In the genomic region with DNA sequence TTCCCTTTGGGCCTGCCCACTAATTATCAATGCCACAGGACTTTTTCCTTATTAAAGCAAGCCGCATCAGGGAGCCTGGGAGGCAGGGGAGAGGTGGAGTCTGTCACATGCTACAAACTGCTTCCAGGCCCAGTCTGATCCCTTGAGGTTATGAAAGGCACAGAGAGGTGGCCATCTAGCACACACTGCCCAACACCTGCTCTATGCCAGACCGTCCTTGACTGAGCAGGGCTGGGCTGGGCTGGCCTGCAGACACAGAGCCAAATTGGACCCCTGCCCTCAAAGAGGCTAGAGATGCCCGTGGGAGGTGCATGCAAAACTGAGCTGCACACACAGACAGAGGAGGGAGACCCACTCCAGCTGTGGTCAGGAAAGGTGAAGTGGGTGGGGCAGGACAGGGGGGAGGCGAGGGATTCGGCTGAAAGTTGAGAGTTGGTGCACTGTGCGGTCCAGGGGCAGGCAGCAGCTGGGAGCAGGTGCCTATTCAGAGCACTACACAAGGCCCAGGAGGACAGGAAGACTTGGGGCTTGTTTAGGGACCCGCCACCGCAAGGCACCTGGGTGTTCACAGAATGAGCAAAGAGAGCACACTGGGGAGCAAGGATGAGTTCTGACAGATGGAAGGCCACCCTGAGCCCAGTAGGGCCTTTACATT, we compare ENCODE assay signal across 13 cellular contexts. TPM values are rescaled to one million over a fixed set of nuclear protein-coding genes. Genes with fewer than 3 reads are reported as not detected.
DNase-seq lines count a peak whose midpoint lies in the region; ATAC-seq and TF ChIP-seq lines count a peak whose summit lies in the region.
"Had no signal": no experiment of that assay in that cellular context is flagged by ENCODE, and none has a peak within 500 bp of the region (broad histone marks: within the 10 kb centered on the region; RNA-seq: fewer than 3 reads in every experiment).

No MANE protein-coding gene starts in this region.

- H3K27ac ChIP-seq in heart left ventricle (no peak overlapping the region), right atrium auricular region (no peak overlapping the region), heart right ventricle (no peak overlapping the region), upper lobe of left lung (no peak overlapping the region)
- H3K27ac ChIP-seq: SK-N-MC had no signal

- ATAC-seq in heart left ventricle: peak in 3 of 4 donors; percentile 36 to 63 (median 60)
- ATAC-seq in heart right ventricle: peak in 6 of 8 donors; percentile 19 to 79 (median 58)
- ATAC-seq in upper lobe of left lung (ENCODE audit: low FRiP score in 2 of 2): peak; percentile 19 to 20
- no peak for ATAC-seq in GM18868 (IDR thresholded peaks at IDR 0.05; ENCODE audit: unreplicated experiment)

- peak overlapping the region; percentile 94 for H3K27ac Mint-ChIP-seq in activated CD4-positive, alpha-beta T cell treated with anti-CD3 and anti-CD28 coated beads, Interleukin-2, amount 10 ng/mL, durations not matched to agents 7 days and 5 days

- DNase-seq in heart left ventricle: peak in 1 of 5 donors; percentile 45
- no peak for DNase-seq in right atrium auricular region (ENCODE audit: low spot score)
- DNase-seq in activated CD4-positive, alpha-beta T cell treated with anti-CD3 and anti-CD28 coated beads, Interleukin-2, amount 10 ng/mL, durations not matched to agents 7 days and 5 days: peak; percentile 39
- DNase-seq in heart right ventricle: no peak
- no peak for DNase-seq in upper lobe of left lung
- DNase-seq in RKO (ENCODE audit: low spot score): no peak
- DNase-seq: midbrain, NCI-H146, NCI-H226, small intestine had no signal

- H3K4me3 ChIP-seq in heart left ventricle (no peak overlapping the region), right atrium auricular region (no peak overlapping the region), heart right ventricle (no peak overlapping the region), upper lobe of left lung (no peak overlapping the region)
- H3K4me3 ChIP-seq: SK-N-MC had no signal

- H3K27me3 ChIP-seq in heart left ventricle: no peaks in the 10 kb centered on the region
- no peaks in the 10 kb centered on the region for H3K27me3 ChIP-seq in right atrium auricular region
- H3K27me3 ChIP-seq in heart right ventricle: no peaks in the 10 kb centered on the region
- no peaks in the 10 kb centered on the region for H3K27me3 ChIP-seq in upper lobe of left lung

- TF ChIP-seq CTCF in heart left ventricle (IDR thresholded peaks at IDR 0.05): no peak
- no peak for TF ChIP-seq CTCF in right atrium auricular region (IDR thresholded peaks at IDR 0.05)
- TF ChIP-seq CTCF in heart right ventricle (IDR thresholded peaks at IDR 0.05): no peak
- TF ChIP-seq CTCF in upper lobe of left lung (IDR thresholded peaks at IDR 0.05): no peak

- H3K36me3 ChIP-seq in heart left ventricle (no peaks in the 10 kb centered on the region), right atrium auricular region (no peaks in the 10 kb centered on the region), heart right ventricle (no peaks in the 10 kb centered on the region), upper lobe of left lung (no peaks in the 10 kb centered on the region)

- no peak overlapping the region for H3K4me3 Mint-ChIP-seq in activated CD4-positive, alpha-beta T cell treated with anti-CD3 and anti-CD28 coated beads, Interleukin-2, amount 10 ng/mL, durations not matched to agents 7 days and 5 days

- CTCF ChIA-PET in activated CD4-positive, alpha-beta T cell treated with anti-CD3 and anti-CD28 coated beads, Interleukin-2, amount 10 ng/mL, durations not matched to agents 7 days and 5 days (lab: Charles Lee): interaction anchor here (1.1 to 3.8 kb wide), 5 partner anchors 9 to 63 kb away, joined by 3 to 12 read pairs (median 3); no protein-coding TSS in a partner anchor

- POLR2A ChIA-PET in activated CD4-positive, alpha-beta T cell treated with anti-CD3 and anti-CD28 coated beads, Interleukin-2, amount 10 ng/mL, durations not matched to agents 7 days and 5 days (lab: Charles Lee): no interaction called here

- H3K4me1 ChIP-seq in heart left ventricle (no peaks in the 10 kb centered on the region), right atrium auricular region (no peaks in the 10 kb centered on the region), heart right ventricle (no peaks in the 10 kb centered on the region), upper lobe of left lung (no peaks in the 10 kb centered on the region)

- no peaks in the 10 kb centered on the region for H3K27me3 Mint-ChIP-seq in activated CD4-positive, alpha-beta T cell treated with anti-CD3 and anti-CD28 coated beads, Interleukin-2, amount 10 ng/mL, durations not matched to agents 7 days and 5 days

- no peak for TF ChIP-seq EP300 in upper lobe of left lung (IDR thresholded peaks at IDR 0.05)

- no peak for TF ChIP-seq POLR2A in heart left ventricle (IDR thresholded peaks at IDR 0.05)
- TF ChIP-seq POLR2A in upper lobe of left lung (IDR thresholded peaks at IDR 0.05): no peak

- WGBS in heart left ventricle, 4 donors: 67 to 79% (median 69%) methylated on average over 8 of the region's 8 CpGs
- WGBS in heart right ventricle, 2 donors: 65 to 67% methylated on average over 8 of the region's 8 CpGs
- 72 to 89% methylated on average over 8 of the region's 8 CpGs for WGBS in upper lobe of left lung, 2 donors

- peaks cover 66% of the 10 kb centered on the region for H3K4me1 Mint-ChIP-seq in activated CD4-positive, alpha-beta T cell treated with anti-CD3 and anti-CD28 coated beads, Interleukin-2, amount 10 ng/mL, durations not matched to agents 7 days and 5 days

- H3K36me3 Mint-ChIP-seq in activated CD4-positive, alpha-beta T cell treated with anti-CD3 and anti-CD28 coated beads, Interleukin-2, amount 10 ng/mL, durations not matched to agents 7 days and 5 days (ENCODE audit: low read depth): peaks cover 2% of the 10 kb centered on the region

- intact Hi-C loops in heart left ventricle (cut with DNase I): no loop called here
- intact Hi-C loops in heart right ventricle (cut with DNase I): no loop called here

- no peaks in the 10 kb centered on the region for H3K9me3 Mint-ChIP-seq in activated CD4-positive, alpha-beta T cell treated with anti-CD3 and anti-CD28 coated beads, Interleukin-2, amount 10 ng/mL, durations not matched to agents 7 days and 5 days

- no peaks in the 10 kb centered on the region for H3K9me3 ChIP-seq in heart left ventricle
- H3K9me3 ChIP-seq in right atrium auricular region: no peaks in the 10 kb centered on the region
- H3K9me3 ChIP-seq in heart right ventricle: no peaks in the 10 kb centered on the region
- H3K9me3 ChIP-seq in upper lobe of left lung: no peaks in the 10 kb centered on the region

RNA-seq across cellular contexts. Expression of a gene that starts 36.4 kb away (rescaled TPM):
- total RNA-seq in heart left ventricle (1 to 10 TPM in 8 of 9 donors, under 1 TPM in 1; 0.79 to 5.2 (median 2.6) TPM), right atrium auricular region (1 to 10 TPM; 1.3 to 1.7 TPM), heart right ventricle (1 to 10 TPM in 9 of 10 donors, under 1 TPM in 1; 0.42 to 5.9 (median 2.0) TPM), upper lobe of left lung (1 to 10 TPM; 3.5 to 7.4 (median 5.8) TPM)
- polyA plus RNA-seq in heart left ventricle (1 to 10 TPM; 1.6 to 1.9 TPM), heart right ventricle (1 to 10 TPM; 1.0 TPM)
- 100 to 1,000 TPM; 271 to 283 TPM for total RNA-seq in activated CD4-positive, alpha-beta T cell treated with anti-CD3 and anti-CD28 coated beads, Interleukin-2, amount 10 ng/mL, durations not matched to agents 7 days and 5 days
- total RNA-seq: HT1080 had no signal

Comparison
In these comparisons a context has a peak if more than half of its experiments do, and no peak if none do; other contexts are left out.
1. RNA of a gene that starts 36.4 kb away (total RNA-seq): 271 to 283 TPM in activated CD4-positive, alpha-beta T cell treated with anti-CD3 and anti-CD28 coated beads, Interleukin-2, amount 10 ng/mL, durations not matched to agents 7 days and 5 days; 3.5 to 7.4 TPM in upper lobe of left lung, 0.79 to 5.2 TPM in heart left ventricle, 0.42 to 5.9 TPM in heart right ventricle and 1.3 to 1.7 TPM in right atrium auricular region; every median in the first group is over 10 times any median in the second.